8 cellular contexts compared by ENCODE assay signal in genomic region chr1:6600410-6601048, GRCh38. TPM values are rescaled to one million over a fixed set of nuclear protein-coding genes. Genes with fewer than 3 reads are reported as not detected.
DNase-seq lines count a peak whose midpoint lies in the region; ATAC-seq, FAIRE-seq and TF ChIP-seq lines count a peak whose summit lies in the region.

No MANE protein-coding gene starts in this region.

- DNase-seq in HFFc6, result no peak
- DNase-seq in activated naive CD8-positive, alpha-beta T cell treated with anti-CD3 and anti-CD28 coated beads, Interleukin-2, amount 50 U/mL, for 24 hours, result no peak
- DNase-seq in immature natural killer cell, result no peak
- DNase-seq in stomach, result no peak
- DNase-seq in activated effector memory CD4-positive, alpha-beta T cell treated with anti-CD3 and anti-CD28 coated beads, Interleukin-2, amount 50 U/mL, for 16 hours, result no peak
- no peak for DNase-seq in GM12891 (ENCODE audit: insufficient read length, low spot score)

- H3K36me3 Mint-ChIP-seq in HFFc6 (ENCODE audit: low read depth) (peaks cover 22% of the 10 kb centered on the region), immature natural killer cell (peaks cover 0 to 11% (median 0%) of the 10 kb centered on the region in 3 donors)
- H3K36me3 Mint-ChIP-seq in activated naive CD8-positive, alpha-beta T cell treated with anti-CD3 and anti-CD28 coated beads, Interleukin-2, amount 50 U/mL, for 24 hours (ENCODE audit: low read depth), result peaks cover 47% of the 10 kb centered on the region

- H3K36me3 ChIP-seq in ACC112 (ENCODE audit: insufficient read depth, low read length) (peaks cover 4% of the 10 kb centered on the region; the same call in 1 of the 2 replicates), stomach (peaks cover 36 to 42% (median 37%) of the 10 kb centered on the region in 4 donors)

- no peak for TF ChIP-seq CTCF in HFFc6 (IDR thresholded peaks at IDR 0.05)
- no peak for TF ChIP-seq CTCF in stomach (IDR thresholded peaks at IDR 0.05)

- intact Hi-C loops in stomach (cut with DNase I; ENCODE audit: low total_unique reads), result no loop called here

- no peak for FAIRE-seq in GM12891 (lab: Jason Lieb, UNC)

- H3K79me2 ChIP-seq in ACC112 (ENCODE audit: control insufficient read depth, insufficient read depth, low read length, unreplicated experiment), result peaks cover 66% of the 10 kb centered on the region

- peak overlapping the region; percentile 96 for H3K4me3 Mint-ChIP-seq in HFFc6
- peak overlapping the region; percentile 98 for H3K4me3 Mint-ChIP-seq in activated naive CD8-positive, alpha-beta T cell treated with anti-CD3 and anti-CD28 coated beads, Interleukin-2, amount 50 U/mL, for 24 hours
- peak overlapping the region; percentile 85 to 98 (median 96) for H3K4me3 Mint-ChIP-seq in immature natural killer cell

- H3K9me3 Mint-ChIP-seq in HFFc6, result no peaks in the 10 kb centered on the region
- no peaks in the 10 kb centered on the region for H3K9me3 Mint-ChIP-seq in activated naive CD8-positive, alpha-beta T cell treated with anti-CD3 and anti-CD28 coated beads, Interleukin-2, amount 50 U/mL, for 24 hours
- H3K9me3 Mint-ChIP-seq in immature natural killer cell, result no peaks in the 10 kb centered on the region

- peaks cover 2% of the 10 kb centered on the region; the same call in 1 of the 2 replicates for H3K27me3 Mint-ChIP-seq in HFFc6 (ENCODE audit: insufficient read depth)
- H3K27me3 Mint-ChIP-seq in activated naive CD8-positive, alpha-beta T cell treated with anti-CD3 and anti-CD28 coated beads, Interleukin-2, amount 50 U/mL, for 24 hours, result no peaks in the 10 kb centered on the region
- peaks cover 1 to 19% (median 3%) of the 10 kb centered on the region in 3 donors for H3K27me3 Mint-ChIP-seq in immature natural killer cell (ENCODE audit: low read depth in 3 of 3)

- H3K27me3 ChIP-seq in ACC112 (ENCODE audit: insufficient read depth, low read length) (no peaks in the 10 kb centered on the region), stomach (no peaks in the 10 kb centered on the region)

- no peaks in the 10 kb centered on the region for H3K9me3 ChIP-seq in stomach

- H3K27ac ChIP-seq in ACC112 (ENCODE audit: low read depth, low read length) (peak overlapping the region; percentile 99), stomach (peak overlapping the region; percentile 98 to 100 (median 100))

- H3K4me1 ChIP-seq in ACC112 (ENCODE audit: control insufficient read depth, insufficient read depth, low read length, unreplicated experiment), result peaks cover 38% of the 10 kb centered on the region
- peaks cover 72 to 81% (median 76%) of the 10 kb centered on the region in 4 donors for H3K4me1 ChIP-seq in stomach

- no peak for TF ChIP-seq POLR2A in stomach (IDR thresholded peaks at IDR 0.05)
- no peak for TF ChIP-seq POLR2A in GM12891 (IDR thresholded peaks at IDR 0.05; ENCODE audit: low read depth, low read length)

- 8 to 13% (median 9%) methylated on average over 10 of the region's 10 CpGs for WGBS in stomach, 5 donors

- no peak overlapping the region for H2AFZ ChIP-seq in ACC112 (ENCODE audit: low read length, unreplicated experiment)

- peak overlapping the region; percentile 95 for H3K4me3 ChIP-seq in ACC112 (ENCODE audit: low read depth, low read length)
- H3K4me3 ChIP-seq in stomach, result peak overlapping the region; percentile 77 to 98 (median 83)

- peak; percentile 0 for ATAC-seq in activated naive CD8-positive, alpha-beta T cell treated with anti-CD3 and anti-CD28 coated beads, Interleukin-2, amount 50 U/mL, for 24 hours
- no peak for ATAC-seq in HG03354 (IDR thresholded peaks at IDR 0.05; ENCODE audit: poor library complexity, severe bottlenecking, unreplicated experiment)

- H3K4me1 Mint-ChIP-seq in HFFc6 (ENCODE audit: low read depth) (peaks cover 36% of the 10 kb centered on the region), immature natural killer cell (peaks cover 52 to 56% of the 10 kb centered on the region in 2 donors)
- peaks cover 55% of the 10 kb centered on the region for H3K4me1 Mint-ChIP-seq in activated naive CD8-positive, alpha-beta T cell treated with anti-CD3 and anti-CD28 coated beads, Interleukin-2, amount 50 U/mL, for 24 hours

- H3K27ac Mint-ChIP-seq in HFFc6 (peak overlapping the region; percentile 97), immature natural killer cell (peak overlapping the region; percentile 89 to 95 (median 93))
- H3K27ac Mint-ChIP-seq in activated naive CD8-positive, alpha-beta T cell treated with anti-CD3 and anti-CD28 coated beads, Interleukin-2, amount 50 U/mL, for 24 hours, result peak overlapping the region; percentile 97

- TF ChIP-seq EP300 in stomach (IDR thresholded peaks at IDR 0.05), result no peak

TF ChIP-seq in GM12891, 5 proteins besides CTCF, POLR2A, EP300 and RAD21:
- TF ChIP-seq POU2F2 (IDR thresholded peaks at IDR 0.05; ENCODE audit: low read depth, low read length), result no peak
- no peak for TF ChIP-seq SPI1 (IDR thresholded peaks at IDR 0.05; ENCODE audit: low read depth, low read length)
- TF ChIP-seq POLR2AphosphoS5 (IDR thresholded peaks at IDR 0.05; ENCODE audit: low read depth, low read length), result no peak
- TF ChIP-seq TAF1 (IDR thresholded peaks at IDR 0.05; ENCODE audit: low read depth, low read length), result no peak
- TF ChIP-seq PAX5 (IDR thresholded peaks at IDR 0.05; ENCODE audit: insufficient read depth, low read length, severe bottlenecking), result no peak

RNA-seq across cellular contexts. Expression of gene KLHL21, which starts 2.1 kb away (rescaled TPM):
- 10 to 100 TPM; 21.1 to 31.5 (median 22.6) TPM for total RNA-seq in HFFc6 (2021; fragmentation: NEBNext Ultra II Directional; extraction: Animal tissue kit (Norgen Biotek cat#: 25700))
- 10 to 100 TPM in 1 of 3 donors, 1 to 10 TPM in 2; 7.6 to 19.7 (median 9.2) TPM for polyA plus RNA-seq in immature natural killer cell
- total RNA-seq in stomach, result 10 to 100 TPM; 13.0 to 59.8 (median 34.5) TPM
- polyA plus RNA-seq in stomach, result 10 to 100 TPM in 1 of 3 donors, 1 to 10 TPM in 2; 9.2 to 15.4 (median 9.8) TPM
- polyA plus RNA-seq in GM12891 (2012; ENCODE audit: low read depth, missing spikeins), result 6.0 TPM

RNA-seq across cellular contexts. Expression of gene PHF13, which starts 13.0 kb away (rescaled TPM):
- 10 to 100 TPM; 18.0 to 19.9 (median 19.0) TPM for total RNA-seq in HFFc6 (2021; fragmentation: NEBNext Ultra II Directional; extraction: Animal tissue kit (Norgen Biotek cat#: 25700))
- 1 to 10 TPM; 1.2 to 5.7 (median 2.9) TPM for polyA plus RNA-seq in immature natural killer cell
- 10 to 100 TPM in 2 of 5 donors, 1 to 10 TPM in 3; 2.7 to 16.9 (median 7.5) TPM for total RNA-seq in stomach
- 1 to 10 TPM; 4.5 to 6.7 (median 5.7) TPM for polyA plus RNA-seq in stomach
- 11.0 TPM for polyA plus RNA-seq in GM12891 (2012; ENCODE audit: low read depth, missing spikeins)

RNA-seq across cellular contexts. Expression of gene ZBTB48, which starts 20.7 kb away (rescaled TPM):
- 10 to 100 TPM; 10.0 to 15.1 (median 11.3) TPM for total RNA-seq in HFFc6 (2021; fragmentation: NEBNext Ultra II Directional; extraction: Animal tissue kit (Norgen Biotek cat#: 25700))
- polyA plus RNA-seq in immature natural killer cell (10 to 100 TPM in 2 of 3 donors, 1 to 10 TPM in 1; 8.3 to 25.9 (median 20.9) TPM), stomach (10 to 100 TPM; 34.8 to 64.4 (median 61.3) TPM)
- 100 to 1,000 TPM in 1 of 5 donors, 10 to 100 TPM in 4; 22.6 to 139 (median 25.7) TPM for total RNA-seq in stomach
- polyA plus RNA-seq in GM12891 (2012; ENCODE audit: low read depth, missing spikeins), result 14.1 TPM

RNA-seq across cellular contexts. Expression of gene THAP3, which starts 24.1 kb away (rescaled TPM):
- total RNA-seq in HFFc6 (2021; fragmentation: NEBNext Ultra II Directional; extraction: Animal tissue kit (Norgen Biotek cat#: 25700)), result 10 to 100 TPM; 12.9 to 18.2 (median 16.2) TPM
- 10 to 100 TPM; 19.4 to 28.4 (median 28.0) TPM for polyA plus RNA-seq in immature natural killer cell
- total RNA-seq in stomach, result 100 to 1,000 TPM in 1 of 5 donors, 10 to 100 TPM in 2, 1 to 10 TPM in 2; 5.8 to 116 (median 10.4) TPM
- polyA plus RNA-seq in stomach, result 10 to 100 TPM; 17.9 to 27.6 (median 26.6) TPM
- polyA plus RNA-seq in GM12891 (2012; ENCODE audit: low read depth, missing spikeins), result 13.1 TPM

RNA-seq across cellular contexts. Expression of gene TAS1R1, which starts 45.4 kb away (rescaled TPM):
- total RNA-seq in HFFc6 (2021; fragmentation: NEBNext Ultra II Directional; extraction: Animal tissue kit (Norgen Biotek cat#: 25700)), result not detected
- polyA plus RNA-seq in immature natural killer cell (under 1 TPM in 1 of 3 donors, not detected in 2; 0.16 TPM), stomach (under 1 TPM in 2 of 3 donors, not detected in 1; 0.08 to 0.12 TPM)
- not detected for total RNA-seq in stomach
- polyA plus RNA-seq in GM12891 (2012; ENCODE audit: low read depth, missing spikeins), result 0.21 TPM
